11 cellular contexts compared by ENCODE assay signal in genomic region chr9:89662718-89663246, GRCh38. TPM values are rescaled to one million over a fixed set of nuclear protein-coding genes. Genes with fewer than 3 reads are reported as not detected.
DNase-seq lines count a peak whose midpoint lies in the region; ATAC-seq, FAIRE-seq and TF ChIP-seq lines count a peak whose summit lies in the region.
"Had no signal": no experiment of that assay in that cellular context is flagged by ENCODE, and none has a peak within 500 bp of the region (broad histone marks: within the 10 kb centered on the region; RNA-seq: fewer than 3 reads in every experiment).

No MANE protein-coding gene starts in this region.

- CTCF ChIA-PET in A549 (lab: Yijun Ruan, JAX): interaction anchor here (1.3 kb wide), 1 partner anchor 52 kb away, joined by 3 read pairs; no protein-coding TSS in a partner anchor

- H3K4me3 Mint-ChIP-seq in activated naive CD8-positive, alpha-beta T cell treated with anti-CD3 and anti-CD28 coated beads for 36 hours: no peak overlapping the region

- no peaks in the 10 kb centered on the region for H3K36me3 Mint-ChIP-seq in activated naive CD8-positive, alpha-beta T cell treated with anti-CD3 and anti-CD28 coated beads for 36 hours

- POLR2A ChIA-PET in A549 (lab: Yijun Ruan, JAX): no interaction called here

- no peak for ATAC-seq in A549

- peak overlapping the region; percentile 82 for H3K4me2 ChIP-seq in A549
- H3K4me2 ChIP-seq: BLaER1 had no signal

- H3K9me3 Mint-ChIP-seq in activated naive CD8-positive, alpha-beta T cell treated with anti-CD3 and anti-CD28 coated beads for 36 hours: no peaks in the 10 kb centered on the region

- no peaks in the 10 kb centered on the region for H3K4me1 ChIP-seq in A549
- peaks cover 54% of the 10 kb centered on the region for H3K4me1 ChIP-seq in prostate gland (replicated peaks)

- no peaks in the 10 kb centered on the region for H3K9me3 ChIP-seq in A549
- H3K9me3 ChIP-seq in prostate gland: no peaks in the 10 kb centered on the region
- H3K9me3 ChIP-seq: BLaER1 had no signal

- no peak for TF ChIP-seq EP300 in A549 (IDR thresholded peaks at IDR 0.05)

- TF ChIP-seq CTCF in A549 (IDR thresholded peaks at IDR 0.05) (no peak), foreskin fibroblast (IDR thresholded peaks at IDR 0.05; ENCODE audit: low read depth, low read length) (no peak), prostate gland (IDR thresholded peaks at IDR 0.05) (no peak)

- no peak for TF ChIP-seq POLR2A in A549 (IDR thresholded peaks at IDR 0.05; ENCODE audit: low read length)
- TF ChIP-seq POLR2A in prostate gland (IDR thresholded peaks at IDR 0.05): no peak

- WGBS in A549 (ENCODE audit: missing lambda C conversion rate): 83% methylated on average over 14 of the region's 19 CpGs
- WGBS in prostate gland: 83% methylated on average over 19 of the region's 19 CpGs

- FAIRE-seq in A549 (lab: Jason Lieb, UNC): no peak
- FAIRE-seq: RCC 7860 had no signal

- H3K27ac ChIP-seq in A549 (no peak overlapping the region), prostate gland (peak overlapping the region; percentile 87)
- H3K27ac ChIP-seq: BLaER1 had no signal

- no peaks in the 10 kb centered on the region for H3K36me3 ChIP-seq in prostate gland
- H3K36me3 ChIP-seq: BLaER1 had no signal

- H3K4me3 ChIP-seq in A549 (no peak overlapping the region), foreskin fibroblast (ENCODE audit: low read depth in 1 of 2, low read length in 2 of 2) (peak overlapping the region; percentile 40 to 53), prostate gland (no peak overlapping the region)
- H3K4me3 ChIP-seq: BLaER1 had no signal

- no peak for TF ChIP-seq RAD21 in A549 (conservative IDR thresholded peaks at IDR 0.05 in 1 of 2, IDR thresholded peaks at IDR 0.05 in 1 of 2)

- DNase-seq in A549 (ENCODE audit: low read depth in 1 of 2, low spot score in 1 of 2) (no peak), RPMI8226 (peak; percentile 48), foreskin fibroblast (no peak), prostate gland (ENCODE audit: low spot score) (no peak), AG20443 (ENCODE audit: low spot score) (no peak), NCI-H1436 treated with DMSO at 0.1 percent for 48 hours (lab: John Stamatoyannopoulos, UW) (no peak), activated gamma-delta T cell (lab: John Stamatoyannopoulos, UW) (no peak)
- DNase-seq in activated naive CD8-positive, alpha-beta T cell treated with anti-CD3 and anti-CD28 coated beads for 36 hours: no peak
- DNase-seq: T-helper 9 cell had no signal

- peaks cover 12% of the 10 kb centered on the region for H3K27me3 Mint-ChIP-seq in activated naive CD8-positive, alpha-beta T cell treated with anti-CD3 and anti-CD28 coated beads for 36 hours

- H3K27ac Mint-ChIP-seq in activated naive CD8-positive, alpha-beta T cell treated with anti-CD3 and anti-CD28 coated beads for 36 hours: no peak overlapping the region

- no peaks in the 10 kb centered on the region for H3K27me3 ChIP-seq in prostate gland (replicated peaks; ENCODE audit: insufficient read depth)
- H3K27me3 ChIP-seq: BLaER1 had no signal

- intact Hi-C loops in prostate gland (cut with DNase I): no loop called here

- H3K4me1 Mint-ChIP-seq in activated naive CD8-positive, alpha-beta T cell treated with anti-CD3 and anti-CD28 coated beads for 36 hours: peaks cover 1% of the 10 kb centered on the region

TF ChIP-seq in A549, 52 proteins besides CTCF, POLR2A, EP300 and RAD21:
- TF ChIP-seq SMC3 (IDR thresholded peaks at IDR 0.05) (no peak), EHF (CRISPR knock-in tag; IDR thresholded peaks at IDR 0.05) (no peak), TP53 (CRISPR knock-in tag; IDR thresholded peaks at IDR 0.05) (no peak), FOSB (CRISPR knock-in tag; IDR thresholded peaks at IDR 0.05) (no peak), POLR2AphosphoS2 (conservative IDR thresholded peaks at IDR 0.05; ENCODE audit: low read length) (no peak), CHD4 (IDR thresholded peaks at IDR 0.05; ENCODE audit: borderline replicate concordance) (no peak), SREBF2 (IDR thresholded peaks at IDR 0.05) (no peak), ZNF302 (CRISPR knock-in tag; IDR thresholded peaks at IDR 0.05) (no peak), FOSL2 (IDR thresholded peaks at IDR 0.05) (no peak), FOSL2 (CRISPR knock-in tag; IDR thresholded peaks at IDR 0.05) (no peak), RNF2 (IDR thresholded peaks at IDR 0.05; ENCODE audit: borderline replicate concordance, low read depth) (no peak), REST (IDR thresholded peaks at IDR 0.05) (no peak), KDM5A (IDR thresholded peaks at IDR 0.05) (no peak), HOXA7 (CRISPR knock-in tag; IDR thresholded peaks at IDR 0.05) (no peak), RARB (CRISPR knock-in tag; IDR thresholded peaks at IDR 0.05) (no peak)

RNA-seq across cellular contexts. Expression of gene GADD45G, which starts 58.0 kb away (rescaled TPM):
- polyA plus RNA-seq in A549 (2011; rRNA removed) (0.16 TPM in 1 of 2 replicates, not detected in the other), A549 (2017; fragmentation: RNase III; extraction: RNeasy Plus Mini Kit Qiagen cat#74134 plus additional on column Dnase treatment) (0.09 to 0.17 TPM (median 0.15 TPM) in 3 replicates)
- 0.73 and 0.94 TPM in 2 replicates for polyA plus RNA-seq in A549 (2012; cell fraction: cytosol; rRNA removed)
- polyA plus RNA-seq in A549 (2012; cell fraction: nucleus; rRNA removed): 1.2 and 1.4 TPM in 2 replicates
- polyA minus RNA-seq in A549 (2011; rRNA and poly(A)+ RNA removed): not detected in 2 replicates
- total RNA-seq in prostate gland: 10 to 100 TPM; 28.4 to 88.5 TPM
- total RNA-seq in activated naive CD8-positive, alpha-beta T cell treated with anti-CD3 and anti-CD28 coated beads for 36 hours: 1 to 10 TPM; 1.4 to 1.8 TPM

Comparison
In these comparisons a context has a peak if more than half of its experiments do, and no peak if none do; other contexts are left out.
1. H3K27ac ChIP-seq: peak in prostate gland (2 of 2); none in A549 (0 of 2).
2. H3K4me3 ChIP-seq: peak in foreskin fibroblast (2 of 2); none in A549 (single experiment) and prostate gland (0 of 2).
3. RNA of gene GADD45G, which starts 58.0 kb away (total RNA-seq): 28.4 to 88.5 TPM in prostate gland; 1.4 to 1.8 TPM in activated naive CD8-positive, alpha-beta T cell treated with anti-CD3 and anti-CD28 coated beads for 36 hours; every median in the first group is over 10 times any median in the second.